Comparison of ENCODE assay signal across 2 cellular contexts in the genomic region with DNA sequence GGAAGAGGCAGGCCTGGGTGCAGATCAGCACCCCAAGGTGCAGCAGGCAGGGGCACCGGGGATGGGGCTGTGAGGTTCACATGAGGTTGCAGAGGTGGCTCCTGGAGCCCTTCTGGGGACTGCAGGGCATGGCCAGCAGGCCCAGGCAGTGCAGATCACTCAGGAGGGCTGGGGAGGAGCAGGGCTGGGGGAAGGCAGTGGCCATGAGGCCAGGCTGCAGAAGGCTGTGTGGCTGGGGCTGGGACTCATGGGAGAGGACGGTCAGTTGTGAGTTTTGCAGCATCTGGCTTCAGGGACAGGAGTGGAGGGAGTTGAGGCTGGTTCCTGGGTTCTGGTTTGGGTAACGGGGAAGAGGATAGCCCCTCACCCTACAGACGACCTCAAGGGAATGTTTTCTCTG.
TF ChIP-seq lines count a peak whose summit lies in the region.

No MANE protein-coding gene starts in this region.

TF ChIP-seq in HepG2, 621 proteins besides CTCF, POLR2A, EP300 and RAD21:
- TF ChIP-seq EEA1 (CRISPR knock-in tag; IDR thresholded peaks at IDR 0.05; ENCODE audit: borderline replicate concordance), result no peak
- TF ChIP-seq SOX5 (CRISPR knock-in tag; IDR thresholded peaks at IDR 0.05; ENCODE audit: borderline replicate concordance), result no peak
- TF ChIP-seq ZNF451 (CRISPR knock-in tag; IDR thresholded peaks at IDR 0.05), result no peak
- 0 out of 2 replicates have a peak, but pooled peaks have one; percentile 23 for TF ChIP-seq ZNF263 (CRISPR knock-in tag; IDR thresholded peaks at IDR 0.05)
- no peak for TF ChIP-seq ZNF318 (CRISPR knock-in tag; IDR thresholded peaks at IDR 0.05)
- TF ChIP-seq, protein P1, sequence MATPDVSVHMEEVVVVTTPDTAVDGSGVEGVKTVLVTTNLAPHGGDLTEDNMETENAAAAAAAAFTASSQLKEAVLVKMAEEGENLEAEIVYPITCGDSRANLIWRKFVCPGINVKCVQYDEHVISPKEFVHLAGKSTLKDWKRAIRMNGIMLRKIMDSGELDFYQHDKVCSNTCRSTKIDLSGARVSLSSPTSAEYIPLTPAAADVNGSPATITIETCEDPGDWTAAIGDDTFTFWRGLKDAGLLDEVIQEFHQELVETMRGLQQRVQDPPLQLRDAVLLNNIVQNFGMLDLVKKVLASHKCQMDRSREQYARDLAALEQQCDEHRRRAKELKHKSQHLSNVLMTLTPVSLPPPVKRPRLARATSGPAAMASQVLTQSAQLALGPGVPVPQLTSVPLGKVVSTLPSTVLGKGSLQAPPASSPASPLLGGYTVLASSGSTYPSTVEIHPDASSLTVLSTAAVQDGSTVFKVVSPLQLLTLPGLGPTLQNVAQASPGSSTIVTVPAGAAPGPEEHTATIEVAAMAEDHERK (CRISPR knock-in tag; IDR thresholded peaks at IDR 0.05; ENCODE audit: low read depth), result no peak
- TF ChIP-seq GTF3A (CRISPR knock-in tag; conservative IDR thresholded peaks at IDR 0.05), result no peak
- TF ChIP-seq ZNF101 (CRISPR knock-in tag; IDR thresholded peaks at IDR 0.05; ENCODE audit: borderline replicate concordance, low read depth), result no peak
- TF ChIP-seq GABPB1 (CRISPR knock-in tag; IDR thresholded peaks at IDR 0.05), result no peak

TF ChIP-seq in K562, 482 proteins besides CTCF, POLR2A, EP300 and RAD21:
- TF ChIP-seq, protein P2, sequence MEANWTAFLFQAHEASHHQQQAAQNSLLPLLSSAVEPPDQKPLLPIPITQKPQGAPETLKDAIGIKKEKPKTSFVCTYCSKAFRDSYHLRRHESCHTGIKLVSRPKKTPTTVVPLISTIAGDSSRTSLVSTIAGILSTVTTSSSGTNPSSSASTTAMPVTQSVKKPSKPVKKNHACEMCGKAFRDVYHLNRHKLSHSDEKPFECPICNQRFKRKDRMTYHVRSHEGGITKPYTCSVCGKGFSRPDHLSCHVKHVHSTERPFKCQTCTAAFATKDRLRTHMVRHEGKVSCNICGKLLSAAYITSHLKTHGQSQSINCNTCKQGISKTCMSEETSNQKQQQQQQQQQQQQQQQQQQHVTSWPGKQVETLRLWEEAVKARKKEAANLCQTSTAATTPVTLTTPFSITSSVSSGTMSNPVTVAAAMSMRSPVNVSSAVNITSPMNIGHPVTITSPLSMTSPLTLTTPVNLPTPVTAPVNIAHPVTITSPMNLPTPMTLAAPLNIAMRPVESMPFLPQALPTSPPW (CRISPR knock-in tag; IDR thresholded peaks at IDR 0.05), result no peak
- TF ChIP-seq ARNT (IDR thresholded peaks at IDR 0.05) (no peak), MEF2D (tag; conservative IDR thresholded peaks at IDR 0.05; ENCODE audit: low read depth) (no peak), KHSRP (IDR thresholded peaks at IDR 0.05) (no peak), HDAC2 (IDR thresholded peaks at IDR 0.05) (no peak), ZFP36 (IDR thresholded peaks at IDR 0.05; ENCODE audit: low read depth, low read length, partially characterized antibody) (no peak), DNMT1 (IDR thresholded peaks at IDR 0.05) (no peak), FOXK2 (conservative IDR thresholded peaks at IDR 0.05 in 1 of 2, IDR thresholded peaks at IDR 0.05 in 1 of 2; ENCODE audit: low read depth in 2 of 2) (no peak), ZNF232 (CRISPR knock-in tag; IDR thresholded peaks at IDR 0.05) (no peak), ZBTB34 (CRISPR knock-in tag; IDR thresholded peaks at IDR 0.05) (no peak), ZNF408 (CRISPR knock-in tag; IDR thresholded peaks at IDR 0.05; ENCODE audit: low read depth) (no peak), ELF2 (CRISPR knock-in tag; IDR thresholded peaks at IDR 0.05) (no peak), ATF2 (CRISPR knock-in tag; IDR thresholded peaks at IDR 0.05) (no peak), TAL1 (IDR thresholded peaks at IDR 0.05) (no peak), ZBTB12 (CRISPR knock-in tag; IDR thresholded peaks at IDR 0.05) (no peak), CXXC5 (CRISPR knock-in tag; IDR thresholded peaks at IDR 0.05) (no peak)
- TF ChIP-seq, protein P3, sequence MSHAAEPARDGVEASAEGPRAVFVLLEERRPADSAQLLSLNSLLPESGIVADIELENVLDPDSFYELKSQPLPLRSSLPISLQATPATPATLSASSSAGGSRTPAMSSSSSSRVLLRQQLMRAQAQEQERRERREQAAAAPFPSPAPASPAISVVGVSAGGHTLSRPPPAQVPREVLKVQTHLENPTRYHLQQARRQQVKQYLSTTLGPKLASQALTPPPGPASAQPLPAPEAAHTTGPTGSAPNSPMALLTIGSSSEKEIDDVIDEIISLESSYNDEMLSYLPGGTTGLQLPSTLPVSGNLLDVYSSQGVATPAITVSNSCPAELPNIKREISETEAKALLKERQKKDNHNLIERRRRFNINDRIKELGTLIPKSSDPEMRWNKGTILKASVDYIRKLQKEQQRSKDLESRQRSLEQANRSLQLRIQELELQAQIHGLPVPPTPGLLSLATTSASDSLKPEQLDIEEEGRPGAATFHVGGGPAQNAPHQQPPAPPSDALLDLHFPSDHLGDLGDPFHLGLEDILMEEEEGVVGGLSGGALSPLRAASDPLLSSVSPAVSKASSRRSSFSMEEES (CRISPR knock-in tag; IDR thresholded peaks at IDR 0.05), result no peak
- TF ChIP-seq, protein P4, sequence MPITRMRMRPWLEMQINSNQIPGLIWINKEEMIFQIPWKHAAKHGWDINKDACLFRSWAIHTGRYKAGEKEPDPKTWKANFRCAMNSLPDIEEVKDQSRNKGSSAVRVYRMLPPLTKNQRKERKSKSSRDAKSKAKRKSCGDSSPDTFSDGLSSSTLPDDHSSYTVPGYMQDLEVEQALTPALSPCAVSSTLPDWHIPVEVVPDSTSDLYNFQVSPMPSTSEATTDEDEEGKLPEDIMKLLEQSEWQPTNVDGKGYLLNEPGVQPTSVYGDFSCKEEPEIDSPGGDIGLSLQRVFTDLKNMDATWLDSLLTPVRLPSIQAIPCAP (CRISPR knock-in tag; IDR thresholded peaks at IDR 0.05; ENCODE audit: borderline replicate concordance), result no peak
- TF ChIP-seq, protein P5, sequence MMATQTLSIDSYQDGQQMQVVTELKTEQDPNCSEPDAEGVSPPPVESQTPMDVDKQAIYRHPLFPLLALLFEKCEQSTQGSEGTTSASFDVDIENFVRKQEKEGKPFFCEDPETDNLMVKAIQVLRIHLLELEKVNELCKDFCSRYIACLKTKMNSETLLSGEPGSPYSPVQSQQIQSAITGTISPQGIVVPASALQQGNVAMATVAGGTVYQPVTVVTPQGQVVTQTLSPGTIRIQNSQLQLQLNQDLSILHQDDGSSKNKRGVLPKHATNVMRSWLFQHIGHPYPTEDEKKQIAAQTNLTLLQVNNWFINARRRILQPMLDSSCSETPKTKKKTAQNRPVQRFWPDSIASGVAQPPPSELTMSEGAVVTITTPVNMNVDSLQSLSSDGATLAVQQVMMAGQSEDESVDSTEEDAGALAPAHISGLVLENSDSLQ (IDR thresholded peaks at IDR 0.05), result no peak
- TF ChIP-seq, protein P6, sequence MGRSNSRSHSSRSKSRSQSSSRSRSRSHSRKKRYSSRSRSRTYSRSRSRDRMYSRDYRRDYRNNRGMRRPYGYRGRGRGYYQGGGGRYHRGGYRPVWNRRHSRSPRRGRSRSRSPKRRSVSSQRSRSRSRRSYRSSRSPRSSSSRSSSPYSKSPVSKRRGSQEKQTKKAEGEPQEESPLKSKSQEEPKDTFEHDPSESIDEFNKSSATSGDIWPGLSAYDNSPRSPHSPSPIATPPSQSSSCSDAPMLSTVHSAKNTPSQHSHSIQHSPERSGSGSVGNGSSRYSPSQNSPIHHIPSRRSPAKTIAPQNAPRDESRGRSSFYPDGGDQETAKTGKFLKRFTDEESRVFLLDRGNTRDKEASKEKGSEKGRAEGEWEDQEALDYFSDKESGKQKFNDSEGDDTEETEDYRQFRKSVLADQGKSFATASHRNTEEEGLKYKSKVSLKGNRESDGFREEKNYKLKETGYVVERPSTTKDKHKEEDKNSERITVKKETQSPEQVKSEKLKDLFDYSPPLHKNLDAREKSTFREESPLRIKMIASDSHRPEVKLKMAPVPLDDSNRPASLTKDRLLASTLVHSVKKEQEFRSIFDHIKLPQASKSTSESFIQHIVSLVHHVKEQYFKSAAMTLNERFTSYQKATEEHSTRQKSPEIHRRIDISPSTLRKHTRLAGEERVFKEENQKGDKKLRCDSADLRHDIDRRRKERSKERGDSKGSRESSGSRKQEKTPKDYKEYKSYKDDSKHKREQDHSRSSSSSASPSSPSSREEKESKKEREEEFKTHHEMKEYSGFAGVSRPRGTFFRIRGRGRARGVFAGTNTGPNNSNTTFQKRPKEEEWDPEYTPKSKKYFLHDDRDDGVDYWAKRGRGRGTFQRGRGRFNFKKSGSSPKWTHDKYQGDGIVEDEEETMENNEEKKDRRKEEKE (IDR thresholded peaks at IDR 0.05; ENCODE audit: borderline replicate concordance in 1 of 2, control insufficient read depth in 1 of 2, low read depth in 2 of 2, low read length in 1 of 2), result no peak
